In genomic region chr2:27409321-27410073, GRCh38 we compare ENCODE assay signal across 8 cellular contexts. TPM values are rescaled to one million over a fixed set of nuclear protein-coding genes. Genes with fewer than 3 reads are reported as not detected.
DNase-seq lines count a peak whose midpoint lies in the region; ATAC-seq and TF ChIP-seq lines count a peak whose summit lies in the region.

PPM1G (minus strand) TSS chr2:27409591; CDS start chr2:27409422, 169 bp downstream.

- peaks cover 17% of the 10 kb centered on the region for H3K4me1 ChIP-seq in osteoblast (ENCODE audit: insufficient read depth, low read length)
- peaks cover 11% of the 10 kb centered on the region for H3K4me1 ChIP-seq in testis

- TF ChIP-seq POLR2A in testis (IDR thresholded peaks at IDR 0.05): no peak

- no peak for TF ChIP-seq CTCF in GM10266 (IDR thresholded peaks at IDR 0.05; ENCODE audit: control insufficient read depth, insufficient read depth, low read depth, missing control alignments)
- no peak for TF ChIP-seq CTCF in osteoblast (IDR thresholded peaks at IDR 0.05; ENCODE audit: extremely low read depth, low read depth, low read length)
- TF ChIP-seq CTCF in testis (IDR thresholded peaks at IDR 0.05): no peak

- peak within 1 kb of the TSS; percentile 68 for H3K27ac ChIP-seq in osteoblast (ENCODE audit: low read depth, low read length)
- H3K27ac ChIP-seq in testis: peak within 1 kb of the TSS; percentile 78 to 82

- peaks cover 17 to 23% of the 10 kb centered on the region in 2 donors for H3K36me3 Mint-ChIP-seq in activated naive CD4-positive, alpha-beta T cell treated with anti-CD3 and anti-CD28 coated beads, Interleukin-2, amount 50 U/mL, for 72 hours

- H3K9me3 Mint-ChIP-seq in activated naive CD4-positive, alpha-beta T cell treated with anti-CD3 and anti-CD28 coated beads, Interleukin-2, amount 50 U/mL, for 72 hours: peaks cover 0 to 8% of the 10 kb centered on the region in 2 donors

- peaks cover 48% of the 10 kb centered on the region for H3K79me2 ChIP-seq in osteoblast (ENCODE audit: insufficient read depth, low read length)

- peaks cover 9% of the 10 kb centered on the region for H3K36me3 ChIP-seq in osteoblast (ENCODE audit: insufficient read depth, low read length)
- H3K36me3 ChIP-seq in testis (ENCODE audit: low read depth, missing control alignments): no peaks in the 10 kb centered on the region

- H3K27ac Mint-ChIP-seq in activated naive CD4-positive, alpha-beta T cell treated with anti-CD3 and anti-CD28 coated beads, Interleukin-2, amount 50 U/mL, for 72 hours: peak within 1 kb of the TSS; percentile 86 to 97

- peak; percentile 82 for ATAC-seq in HG02623 (IDR thresholded peaks at IDR 0.05; ENCODE audit: unreplicated experiment)
- ATAC-seq in activated naive CD4-positive, alpha-beta T cell treated with anti-CD3 and anti-CD28 coated beads, Interleukin-2, amount 50 U/mL, for 72 hours: peak; percentile 98 to 99

- DNase-seq in GM10266 (ENCODE audit: extremely low spot score) (peak; percentile 97), NCI-H1105 (lab: John Stamatoyannopoulos, UW) (peak; percentile 92), SKM-1 (lab: John Stamatoyannopoulos, UW; ENCODE audit: unreplicated experiment) (peak; percentile 87), glomerular endothelial cell (ENCODE audit: extremely low read depth, low read depth, low spot score) (no peak), osteoblast (ENCODE audit: insufficient read length, low spot score, missing footprints) (peak; percentile 98), testis (peak; percentile 96)
- peak; percentile 97 for DNase-seq in activated naive CD4-positive, alpha-beta T cell treated with anti-CD3 and anti-CD28 coated beads, Interleukin-2, amount 50 U/mL, for 72 hours (ENCODE audit: low spot score in 2 of 2)

- 0 to 1% methylated on average over 31 to 70 of the region's 82 CpGs for WGBS in testis, 2 donors

- peak within 1 kb of the TSS; percentile 99 for H3K4me2 ChIP-seq in osteoblast (ENCODE audit: insufficient read depth, low read length)

- intact Hi-C loops in testis (cut with DNase I; ENCODE audit: low total_unique reads): no loop called here

- peaks cover 21% of the 10 kb centered on the region for H4K20me1 ChIP-seq in osteoblast (ENCODE audit: insufficient read depth, low read length)

- peaks cover 7% of the 10 kb centered on the region for H3K27me3 ChIP-seq in osteoblast (ENCODE audit: insufficient read depth, low read length)
- no peaks in the 10 kb centered on the region for H3K27me3 ChIP-seq in testis

- H3K4me3 ChIP-seq in osteoblast (ENCODE audit: insufficient read depth, low read length) (peak within 1 kb of the TSS; percentile 94), testis (peak within 1 kb of the TSS; percentile 87 to 91)

- H3K9me3 ChIP-seq in osteoblast (ENCODE audit: low read depth, low read length) (no peaks in the 10 kb centered on the region), testis (no peaks in the 10 kb centered on the region)

- peak within 1 kb of the TSS; percentile 97 for H2AFZ ChIP-seq in osteoblast (ENCODE audit: low read length)

RNA-seq across cellular contexts. Expression of gene PPM1G, which starts in this region (rescaled TPM):
- 100 to 1,000 TPM; 122 to 127 TPM for total RNA-seq in activated naive CD4-positive, alpha-beta T cell treated with anti-CD3 and anti-CD28 coated beads, Interleukin-2, amount 50 U/mL, for 72 hours
- total RNA-seq in glomerular endothelial cell: 91.9 and 98.8 TPM in 2 replicates
- 56.6 and 65.5 TPM in 2 replicates for total RNA-seq in osteoblast
- 100 to 1,000 TPM; 163 to 245 TPM for total RNA-seq in testis
- polyA plus RNA-seq in testis (ENCODE audit: insufficient read depth, low read depth, low replicate concordance): 569 TPM
